In the genomic region with DNA sequence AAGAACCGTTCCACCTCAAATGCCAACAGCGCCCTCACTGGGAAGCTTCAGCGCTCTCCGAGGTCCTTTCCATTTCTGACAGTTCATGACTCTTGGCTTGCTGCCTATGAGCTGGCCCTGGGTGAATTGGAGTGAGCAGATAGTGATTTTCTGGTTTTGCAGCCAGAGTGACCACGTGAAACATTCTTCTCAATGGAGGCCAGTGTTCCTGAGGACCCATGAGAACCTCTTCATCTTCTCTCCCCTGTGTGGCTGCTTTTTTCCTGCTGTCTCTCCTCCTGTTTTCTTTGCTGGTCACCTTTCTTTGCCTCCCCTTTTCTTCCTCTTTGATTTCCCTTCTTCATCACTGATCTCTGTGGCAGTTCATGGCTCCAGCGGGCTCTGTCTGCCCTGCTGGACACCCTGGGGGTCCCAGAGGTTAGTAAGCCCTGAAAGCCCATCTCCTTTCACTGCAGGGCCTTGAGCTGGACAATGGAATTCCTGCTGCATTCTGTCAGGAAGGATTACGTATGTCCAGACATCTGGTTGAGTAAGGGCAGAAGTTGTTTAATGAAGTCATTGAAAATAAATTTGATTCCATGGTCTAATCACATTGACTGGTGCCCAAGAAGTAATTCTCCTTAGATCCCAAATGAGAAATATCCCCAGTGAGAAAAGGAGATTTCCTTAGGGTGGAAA, we compare ENCODE assay signal across 12 cellular contexts. TPM values are rescaled to one million over a fixed set of nuclear protein-coding genes. Genes with fewer than 3 reads are reported as not detected.
DNase-seq lines count a peak whose midpoint lies in the region; ATAC-seq and TF ChIP-seq lines count a peak whose summit lies in the region.
"Had no signal": no experiment of that assay in that cellular context is flagged by ENCODE, and none has a peak within 500 bp of the region (broad histone marks: within the 10 kb centered on the region; RNA-seq: fewer than 3 reads in every experiment).

No MANE protein-coding gene starts in this region.

- CTCF ChIA-PET in activated CD8-positive, alpha-beta memory T cell treated with anti-CD3 and anti-CD28 coated beads, Interleukin-2, amount 10 ng/mL, durations not matched to agents 7 days and 5 days (lab: Charles Lee) = interaction anchor here (1.4 kb wide), 2 partner anchors 13 to 523 kb away, joined by 4 read pairs; no protein-coding TSS in a partner anchor

- no peak overlapping the region for H3K4me3 ChIP-seq in heart right ventricle
- H3K4me3 ChIP-seq in thyroid gland (replicated peaks in 1 of 3) = no peak overlapping the region
- H3K4me3 ChIP-seq: upper lobe of left lung had no signal

- DNase-seq in activated CD8-positive, alpha-beta memory T cell treated with anti-CD3 and anti-CD28 coated beads, Interleukin-2, amount 10 ng/mL, durations not matched to agents 7 days and 5 days = peak; percentile 11
- DNase-seq in activated CD8-positive, alpha-beta memory T cell treated with anti-CD3 and anti-CD28 coated beads, Interleukin-2, amount 50 U/mL, for 48 hours = no peak
- DNase-seq in heart right ventricle (peak; percentile 27 to 46), thyroid gland (peak; percentile 86 to 89), G401 (ENCODE audit: low spot score) (no peak)
- DNase-seq: activated CD4-positive, CD25-positive, alpha-beta regulatory T cell; activated naive CD8-positive, alpha-beta T cell treated with anti-CD3 and anti-CD28 coated beads, Interleukin-2, amount 10 ng/mL, durations not matched to agents 7 days and 5 days; PC-3 had no signal

- H3K36me3 Mint-ChIP-seq in activated CD8-positive, alpha-beta memory T cell treated with anti-CD3 and anti-CD28 coated beads, Interleukin-2, amount 10 ng/mL, durations not matched to agents 7 days and 5 days = peaks cover 3% of the 10 kb centered on the region
- no peaks in the 10 kb centered on the region for H3K36me3 Mint-ChIP-seq in activated T-helper 17 cell treated with anti-CD3 and anti-CD28 coated beads, Interleukin-2, amount 50 U/mL, for 72 hours (ENCODE audit: low read depth)
- H3K36me3 Mint-ChIP-seq: activated naive CD8-positive, alpha-beta T cell treated with anti-CD3 and anti-CD28 coated beads, Interleukin-2, amount 10 ng/mL, durations not matched to agents 7 days and 5 days had no signal

- H3K4me1 Mint-ChIP-seq in activated CD8-positive, alpha-beta memory T cell treated with anti-CD3 and anti-CD28 coated beads, Interleukin-2, amount 10 ng/mL, durations not matched to agents 7 days and 5 days = peaks cover 65% of the 10 kb centered on the region
- peaks cover 35% of the 10 kb centered on the region for H3K4me1 Mint-ChIP-seq in activated T-helper 17 cell treated with anti-CD3 and anti-CD28 coated beads, Interleukin-2, amount 50 U/mL, for 72 hours

- 51 to 57% methylated on average over 7 of the region's 7 CpGs for WGBS in heart right ventricle, 2 donors
- WGBS in thyroid gland, 2 donors = 54 to 64% methylated on average over 7 of the region's 7 CpGs

- TF ChIP-seq CTCF in heart right ventricle (IDR thresholded peaks at IDR 0.05) (peak in 1 of 9 donors; percentile 15), thyroid gland (IDR thresholded peaks at IDR 0.05) (peak in 2 of 6 experiments; percentile 19 to 34)

- in situ Hi-C loops in G401 (cut with HindIII; ENCODE audit: low sequenced_read_pairs) = no loop called here

- no peak overlapping the region for H3K4me3 Mint-ChIP-seq in activated CD8-positive, alpha-beta memory T cell treated with anti-CD3 and anti-CD28 coated beads, Interleukin-2, amount 10 ng/mL, durations not matched to agents 7 days and 5 days
- peak overlapping the region; percentile 65 for H3K4me3 Mint-ChIP-seq in activated T-helper 17 cell treated with anti-CD3 and anti-CD28 coated beads, Interleukin-2, amount 50 U/mL, for 72 hours
- H3K4me3 Mint-ChIP-seq: activated naive CD8-positive, alpha-beta T cell treated with anti-CD3 and anti-CD28 coated beads, Interleukin-2, amount 10 ng/mL, durations not matched to agents 7 days and 5 days had no signal

- no peaks in the 10 kb centered on the region for H3K9me3 Mint-ChIP-seq in activated CD8-positive, alpha-beta memory T cell treated with anti-CD3 and anti-CD28 coated beads, Interleukin-2, amount 10 ng/mL, durations not matched to agents 7 days and 5 days (ENCODE audit: low read depth)
- H3K9me3 Mint-ChIP-seq in activated T-helper 17 cell treated with anti-CD3 and anti-CD28 coated beads, Interleukin-2, amount 50 U/mL, for 72 hours = no peaks in the 10 kb centered on the region
- H3K9me3 Mint-ChIP-seq: activated naive CD8-positive, alpha-beta T cell treated with anti-CD3 and anti-CD28 coated beads, Interleukin-2, amount 10 ng/mL, durations not matched to agents 7 days and 5 days had no signal

- H3K27me3 ChIP-seq in heart right ventricle = no peaks in the 10 kb centered on the region
- H3K27me3 ChIP-seq in thyroid gland = no peaks in the 10 kb centered on the region
- H3K27me3 ChIP-seq: upper lobe of left lung had no signal

- ATAC-seq in activated CD8-positive, alpha-beta memory T cell treated with anti-CD3 and anti-CD28 coated beads, Interleukin-2, amount 10 ng/mL, durations not matched to agents 7 days and 5 days = no peak
- peak; percentile 27 for ATAC-seq in activated T-helper 17 cell treated with anti-CD3 and anti-CD28 coated beads, Interleukin-2, amount 50 U/mL, for 72 hours (replicated peaks)
- peak in 6 of 8 donors; percentile 18 to 45 (median 36) for ATAC-seq in heart right ventricle
- ATAC-seq in GM18517 (IDR thresholded peaks at IDR 0.05; ENCODE audit: unreplicated experiment) = no peak
- no peak for ATAC-seq in GM19455 (IDR thresholded peaks at IDR 0.05; ENCODE audit: unreplicated experiment)
- ATAC-seq: PC-3 had no signal

- no peaks in the 10 kb centered on the region for H3K27me3 Mint-ChIP-seq in activated CD8-positive, alpha-beta memory T cell treated with anti-CD3 and anti-CD28 coated beads, Interleukin-2, amount 10 ng/mL, durations not matched to agents 7 days and 5 days
- peaks cover 15% of the 10 kb centered on the region for H3K27me3 Mint-ChIP-seq in activated T-helper 17 cell treated with anti-CD3 and anti-CD28 coated beads, Interleukin-2, amount 50 U/mL, for 72 hours

- no peak for TF ChIP-seq POLR2A in thyroid gland (IDR thresholded peaks at IDR 0.05)

- intact Hi-C loops in heart right ventricle (cut with DNase I) (loop anchor here in 2 of 10 donors (10.0 kb wide), 2 partner anchors 155 to 325 kb away; no protein-coding TSS in a partner anchor), thyroid gland (cut with DNase I) (no loop called here)

- no peaks in the 10 kb centered on the region for H3K36me3 ChIP-seq in heart right ventricle
- no peaks in the 10 kb centered on the region for H3K36me3 ChIP-seq in thyroid gland
- H3K36me3 ChIP-seq: upper lobe of left lung had no signal

- no peak overlapping the region for H3K27ac Mint-ChIP-seq in activated CD8-positive, alpha-beta memory T cell treated with anti-CD3 and anti-CD28 coated beads, Interleukin-2, amount 10 ng/mL, durations not matched to agents 7 days and 5 days
- H3K27ac Mint-ChIP-seq in activated T-helper 17 cell treated with anti-CD3 and anti-CD28 coated beads, Interleukin-2, amount 50 U/mL, for 72 hours = peak overlapping the region; percentile 81
- H3K27ac Mint-ChIP-seq: activated naive CD8-positive, alpha-beta T cell treated with anti-CD3 and anti-CD28 coated beads, Interleukin-2, amount 10 ng/mL, durations not matched to agents 7 days and 5 days had no signal

- H3K4me1 ChIP-seq in heart right ventricle (peaks cover 7 to 37% (median 26%) of the 10 kb centered on the region in 9 donors), thyroid gland (peaks cover 13 to 27% of the 10 kb centered on the region in 2 donors)

- peak overlapping the region in 6 of 10 donors; percentile 2 to 63 (median 14) for H3K27ac ChIP-seq in heart right ventricle
- peak overlapping the region; percentile 64 to 71 (median 68) for H3K27ac ChIP-seq in thyroid gland

- H3K9me3 ChIP-seq in heart right ventricle = no peaks in the 10 kb centered on the region
- H3K9me3 ChIP-seq in thyroid gland = no peaks in the 10 kb centered on the region
- H3K9me3 ChIP-seq: upper lobe of left lung had no signal

RNA-seq across cellular contexts. Expression of gene VASH2, which starts 29.9 kb away (rescaled TPM):
- total RNA-seq in activated CD8-positive, alpha-beta memory T cell treated with anti-CD3 and anti-CD28 coated beads, Interleukin-2, amount 10 ng/mL, durations not matched to agents 7 days and 5 days = under 1 TPM; 0.73 to 0.79 TPM
- under 1 TPM in 1 of 2 donors, not detected in 1; 0.52 TPM for total RNA-seq in activated T-helper 17 cell treated with anti-CD3 and anti-CD28 coated beads, Interleukin-2, amount 50 U/mL, for 72 hours
- total RNA-seq in heart right ventricle (1 to 10 TPM in 2 of 10 donors, under 1 TPM in 8; 0.41 to 1.2 (median 0.81) TPM), thyroid gland (1 to 10 TPM in 2 of 4 donors, under 1 TPM in 2; 0.24 to 2.0 (median 1.1) TPM)
- polyA plus RNA-seq in heart right ventricle = under 1 TPM; 0.37 to 0.42 TPM
- 0.68 and 1.1 TPM in 2 replicates for total RNA-seq in G401 (2014; rRNA removed; shearing (Covaris generic))

RNA-seq across cellular contexts. Expression of gene ANGEL2, which starts 35.4 kb away (rescaled TPM):
- total RNA-seq in activated CD8-positive, alpha-beta memory T cell treated with anti-CD3 and anti-CD28 coated beads, Interleukin-2, amount 10 ng/mL, durations not matched to agents 7 days and 5 days = 10 to 100 TPM; 44.2 to 56.4 TPM
- total RNA-seq in activated T-helper 17 cell treated with anti-CD3 and anti-CD28 coated beads, Interleukin-2, amount 50 U/mL, for 72 hours = 10 to 100 TPM; 36.9 to 41.3 TPM
- 10 to 100 TPM; 13.8 to 22.0 (median 18.6) TPM for total RNA-seq in heart right ventricle
- polyA plus RNA-seq in heart right ventricle = 10 to 100 TPM in 1 of 2 donors, 1 to 10 TPM in 1; 6.1 to 20.0 TPM
- total RNA-seq in thyroid gland = 10 to 100 TPM; 46.7 to 77.8 (median 65.7) TPM
- total RNA-seq in G401 (2014; rRNA removed; shearing (Covaris generic)) = 41.8 and 47.8 TPM in 2 replicates

Comparison
In these comparisons a context has a peak if more than half of its experiments do, and no peak if none do; other contexts are left out.
1. DNase-seq: peak in activated CD8-positive, alpha-beta memory T cell treated with anti-CD3 and anti-CD28 coated beads, Interleukin-2, amount 10 ng/mL, durations not matched to agents 7 days and 5 days (single experiment), heart right ventricle (2 of 2) and thyroid gland (2 of 2); none in activated CD8-positive, alpha-beta memory T cell treated with anti-CD3 and anti-CD28 coated beads, Interleukin-2, amount 50 U/mL, for 48 hours (single experiment) and G401 (single experiment).
2. ATAC-seq: peak in activated T-helper 17 cell treated with anti-CD3 and anti-CD28 coated beads, Interleukin-2, amount 50 U/mL, for 72 hours (single experiment) and heart right ventricle (6 of 8); none in activated CD8-positive, alpha-beta memory T cell treated with anti-CD3 and anti-CD28 coated beads, Interleukin-2, amount 10 ng/mL, durations not matched to agents 7 days and 5 days (single experiment), GM18517 (single experiment) and GM19455 (single experiment).